In the genomic region with DNA sequence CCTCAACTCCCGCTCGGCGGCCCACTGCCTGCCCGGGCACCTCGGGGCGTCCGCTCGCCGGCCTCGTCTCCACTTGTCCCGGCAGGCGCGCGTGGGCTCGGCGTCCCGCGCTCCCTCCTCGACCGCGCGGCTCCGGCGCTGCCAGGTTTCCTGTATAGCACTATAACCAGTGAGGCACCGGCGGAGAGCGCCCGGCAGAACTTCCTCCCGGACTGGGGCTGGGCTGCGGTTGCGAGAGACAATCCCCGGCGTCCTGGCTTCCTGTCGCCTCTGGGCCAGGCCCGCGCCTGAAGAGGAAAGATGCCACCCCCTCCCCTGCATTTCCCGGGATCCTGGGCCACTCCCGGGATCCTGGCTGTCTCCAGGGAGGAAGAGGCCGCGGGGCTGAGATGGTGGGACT, we compare ENCODE assay signal across 9 cellular contexts.
DNase-seq lines count a peak whose midpoint lies in the region; ATAC-seq lines count a peak whose summit lies in the region.
"Had no signal": no experiment of that assay in that cellular context is flagged by ENCODE, and none has a peak within 500 bp of the region (broad histone marks: within the 10 kb centered on the region; RNA-seq: fewer than 3 reads in every experiment).

No MANE protein-coding gene starts in this region.

- H2BK120ac ChIP-seq in mesendoderm (ENCODE audit: low read depth, low read length) = no peak overlapping the region

- H3K18ac ChIP-seq in mesendoderm (ENCODE audit: low read length) = no peak overlapping the region

- no peak overlapping the region for H2BK15ac ChIP-seq in mesendoderm (replicated peaks; ENCODE audit: low read depth)

- no peaks in the 10 kb centered on the region for H3K4me1 ChIP-seq in mesendoderm (ENCODE audit: control insufficient read depth, low read depth, low read length)

- no peaks in the 10 kb centered on the region for H3K79me1 ChIP-seq in mesendoderm (ENCODE audit: low read length)

- H3K56ac ChIP-seq in mesendoderm (ENCODE audit: low read length) = peak overlapping the region; percentile 50

- no peak overlapping the region for H3K23ac ChIP-seq in mesendoderm (ENCODE audit: low read length)

- H3K79me2 ChIP-seq in mesendoderm (ENCODE audit: control insufficient read depth, insufficient read depth, low read length) = no peaks in the 10 kb centered on the region

- DNase-seq in activated T-cell treated with anti-CD3 and anti-CD28 coated beads for 1 hour (ENCODE audit: low read depth) (peak; percentile 28), activated T-cell treated with anti-CD3 and anti-CD28 coated beads for 4 hours (no peak), T-helper 9 cell (peak; percentile 40), dermis microvascular lymphatic vessel endothelial cell (ENCODE audit: low read depth in 2 of 2) (peak; percentile 49 to 84), mesendoderm (peak; percentile 49), ureter (ENCODE audit: low spot score) (peak; percentile 82), inferior parietal cortex (ENCODE audit: extremely low spot score) (no peak)

- H2BK5ac ChIP-seq in mesendoderm (ENCODE audit: low read length) = no peak overlapping the region

- ATAC-seq in HG03442 (IDR thresholded peaks at IDR 0.05; ENCODE audit: unreplicated experiment) = no peak

- H3K36me3 ChIP-seq in mesendoderm (ENCODE audit: control insufficient read depth, insufficient read depth, low read length) = no peaks in the 10 kb centered on the region

- no peak overlapping the region for H3K27ac ChIP-seq in mesendoderm (ENCODE audit: low read depth, low read length)
- H3K27ac ChIP-seq: C4-2B had no signal

- no CpG with 5 or more reads among the region's 40 CpGs for WGBS in mesendoderm (ENCODE audit: extremely low coverage, insufficient coverage, low lambda C conversion rate)

- peaks cover 20% of the 10 kb centered on the region for H3K27me3 ChIP-seq in mesendoderm (ENCODE audit: insufficient read depth, low read length, poor library complexity)

- no peak overlapping the region for H4K8ac ChIP-seq in mesendoderm (ENCODE audit: low read depth, low read length)

- H3K4me3 ChIP-seq in mesendoderm (ENCODE audit: low read length) = no peak overlapping the region

- no peak overlapping the region for H3K4ac ChIP-seq in mesendoderm (ENCODE audit: low read depth, low read length)

- no peak overlapping the region for H2AK5ac ChIP-seq in mesendoderm (ENCODE audit: low read length)

- peak overlapping the region; percentile 37 for H3K9ac ChIP-seq in mesendoderm (ENCODE audit: low read length)

- H3K4me2 ChIP-seq in mesendoderm (ENCODE audit: low read length) = peak overlapping the region; percentile 13

- no peak overlapping the region for H4K5ac ChIP-seq in mesendoderm (ENCODE audit: low read length)

Comparison
In these comparisons a context has a peak if more than half of its experiments do, and no peak if none do; other contexts are left out.
1. DNase-seq: peak in activated T-cell treated with anti-CD3 and anti-CD28 coated beads for 1 hour (single experiment), T-helper 9 cell (single experiment), dermis microvascular lymphatic vessel endothelial cell (2 of 2), mesendoderm (single experiment) and ureter (single experiment); none in activated T-cell treated with anti-CD3 and anti-CD28 coated beads for 4 hours (single experiment) and inferior parietal cortex (single experiment).